Comparison of ENCODE assay signal across 1 cellular context in the genomic region with DNA sequence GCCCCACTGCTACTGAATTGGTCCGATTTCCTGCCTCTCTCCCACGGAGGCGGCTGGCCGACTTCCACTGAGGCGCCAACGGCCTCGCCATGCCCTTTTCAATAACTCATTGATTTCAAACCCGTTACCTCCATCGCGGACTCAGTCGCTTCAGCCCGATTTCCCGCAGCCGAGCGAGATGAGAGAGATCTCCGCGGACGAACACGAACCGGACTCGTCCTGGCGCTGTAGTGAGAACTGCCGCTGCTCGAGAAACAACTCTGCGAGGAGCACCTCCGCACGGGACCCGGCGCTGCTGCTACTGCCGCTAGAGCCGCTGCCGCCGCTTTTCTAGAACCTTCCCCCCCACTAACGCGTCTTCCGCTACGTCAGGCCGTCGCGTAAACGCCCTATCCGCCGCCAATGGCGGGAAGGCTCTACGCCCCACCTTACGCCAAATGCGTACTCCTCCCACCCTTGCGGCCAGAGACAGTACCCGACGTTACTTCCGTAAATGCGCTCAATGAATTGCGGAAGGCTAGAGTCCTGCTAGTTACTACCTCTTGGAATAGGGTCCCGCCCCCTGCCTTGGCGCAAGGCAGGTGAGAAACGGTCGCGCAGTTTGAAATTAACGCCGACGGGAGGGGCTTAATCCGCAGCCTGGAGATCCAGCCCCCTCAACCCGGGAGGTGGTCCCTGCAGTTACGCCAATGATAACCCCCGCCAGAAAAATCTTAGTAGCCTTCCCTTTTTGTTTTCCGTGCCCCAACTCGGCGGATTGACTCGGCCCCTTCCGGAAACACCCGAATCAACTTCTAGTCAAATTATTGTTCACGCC.
A peak's percentile ranks its signal among the peaks of the same experiment; 100 is the strongest.
TF ChIP-seq lines count a peak whose summit lies in the region.

A gene (minus strand): TSS at position 303 of the 817 bp plus-strand sequence. CDS start 169 bp downstream, at position 134.

TF ChIP-seq in WTC11, 78 proteins besides CTCF, POLR2A, EP300 and RAD21 (continued from another document):
- TF ChIP-seq ZNF219 (CRISPR knock-in tag; IDR thresholded peaks at IDR 0.05; ENCODE audit: borderline replicate concordance) (peak; percentile 65; the same call in 1 of the 2 replicates), PRRX2 (CRISPR knock-in tag; IDR thresholded peaks at IDR 0.05) (no peak), ETV6 (CRISPR knock-in tag; IDR thresholded peaks at IDR 0.05) (peak; percentile 64; the same call in 1 of the 2 replicates), SP1 (CRISPR knock-in tag; conservative IDR thresholded peaks at IDR 0.05) (peak; percentile 79), NR2C2 (CRISPR knock-in tag; IDR thresholded peaks at IDR 0.05) (no peak), ZNF416 (CRISPR knock-in tag; IDR thresholded peaks at IDR 0.05) (peak; percentile 69; the same call in 1 of the 2 replicates), KAT7 (CRISPR knock-in tag; IDR thresholded peaks at IDR 0.05; ENCODE audit: borderline replicate concordance) (0 out of 2 replicates have a peak, but pooled peaks have one; percentile 62), CBFB (CRISPR knock-in tag; IDR thresholded peaks at IDR 0.05; ENCODE audit: low read depth) (no peak), OVOL2 (CRISPR knock-in tag; IDR thresholded peaks at IDR 0.05; ENCODE audit: borderline replicate concordance) (peak; percentile 21; the same call in 1 of the 2 replicates), FOXP1 (CRISPR knock-in tag; IDR thresholded peaks at IDR 0.05; ENCODE audit: borderline replicate concordance) (peak; percentile 82; the same call in 1 of the 2 replicates), MYBL2 (CRISPR knock-in tag; IDR thresholded peaks at IDR 0.05) (peak; percentile 99), JAZF1 (CRISPR knock-in tag; IDR thresholded peaks at IDR 0.05) (no peak), CREM (CRISPR knock-in tag; IDR thresholded peaks at IDR 0.05) (peak; percentile 85), ATF1 (CRISPR knock-in tag; IDR thresholded peaks at IDR 0.05) (0 out of 2 replicates have a peak, but pooled peaks have one; percentile 47), IRF2 (CRISPR knock-in tag; IDR thresholded peaks at IDR 0.05; ENCODE audit: borderline replicate concordance, low read depth) (peak; percentile 30; the same call in 1 of the 2 replicates)
- TF ChIP-seq, protein P1, sequence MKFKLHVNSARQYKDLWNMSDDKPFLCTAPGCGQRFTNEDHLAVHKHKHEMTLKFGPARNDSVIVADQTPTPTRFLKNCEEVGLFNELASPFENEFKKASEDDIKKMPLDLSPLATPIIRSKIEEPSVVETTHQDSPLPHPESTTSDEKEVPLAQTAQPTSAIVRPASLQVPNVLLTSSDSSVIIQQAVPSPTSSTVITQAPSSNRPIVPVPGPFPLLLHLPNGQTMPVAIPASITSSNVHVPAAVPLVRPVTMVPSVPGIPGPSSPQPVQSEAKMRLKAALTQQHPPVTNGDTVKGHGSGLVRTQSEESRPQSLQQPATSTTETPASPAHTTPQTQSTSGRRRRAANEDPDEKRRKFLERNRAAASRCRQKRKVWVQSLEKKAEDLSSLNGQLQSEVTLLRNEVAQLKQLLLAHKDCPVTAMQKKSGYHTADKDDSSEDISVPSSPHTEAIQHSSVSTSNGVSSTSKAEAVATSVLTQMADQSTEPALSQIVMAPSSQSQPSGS (CRISPR knock-in tag; IDR thresholded peaks at IDR 0.05; ENCODE audit: borderline replicate concordance, low read depth) = no peak
- TF ChIP-seq, protein P2, sequence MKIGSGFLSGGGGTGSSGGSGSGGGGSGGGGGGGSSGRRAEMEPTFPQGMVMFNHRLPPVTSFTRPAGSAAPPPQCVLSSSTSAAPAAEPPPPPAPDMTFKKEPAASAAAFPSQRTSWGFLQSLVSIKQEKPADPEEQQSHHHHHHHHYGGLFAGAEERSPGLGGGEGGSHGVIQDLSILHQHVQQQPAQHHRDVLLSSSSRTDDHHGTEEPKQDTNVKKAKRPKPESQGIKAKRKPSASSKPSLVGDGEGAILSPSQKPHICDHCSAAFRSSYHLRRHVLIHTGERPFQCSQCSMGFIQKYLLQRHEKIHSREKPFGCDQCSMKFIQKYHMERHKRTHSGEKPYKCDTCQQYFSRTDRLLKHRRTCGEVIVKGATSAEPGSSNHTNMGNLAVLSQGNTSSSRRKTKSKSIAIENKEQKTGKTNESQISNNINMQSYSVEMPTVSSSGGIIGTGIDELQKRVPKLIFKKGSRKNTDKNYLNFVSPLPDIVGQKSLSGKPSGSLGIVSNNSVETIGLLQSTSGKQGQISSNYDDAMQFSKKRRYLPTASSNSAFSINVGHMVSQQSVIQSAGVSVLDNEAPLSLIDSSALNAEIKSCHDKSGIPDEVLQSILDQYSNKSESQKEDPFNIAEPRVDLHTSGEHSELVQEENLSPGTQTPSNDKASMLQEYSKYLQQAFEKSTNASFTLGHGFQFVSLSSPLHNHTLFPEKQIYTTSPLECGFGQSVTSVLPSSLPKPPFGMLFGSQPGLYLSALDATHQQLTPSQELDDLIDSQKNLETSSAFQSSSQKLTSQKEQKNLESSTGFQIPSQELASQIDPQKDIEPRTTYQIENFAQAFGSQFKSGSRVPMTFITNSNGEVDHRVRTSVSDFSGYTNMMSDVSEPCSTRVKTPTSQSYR (CRISPR knock-in tag; IDR thresholded peaks at IDR 0.05) = peak; percentile 53; the same call in 1 of the 2 replicates
- TF ChIP-seq, protein P3, sequence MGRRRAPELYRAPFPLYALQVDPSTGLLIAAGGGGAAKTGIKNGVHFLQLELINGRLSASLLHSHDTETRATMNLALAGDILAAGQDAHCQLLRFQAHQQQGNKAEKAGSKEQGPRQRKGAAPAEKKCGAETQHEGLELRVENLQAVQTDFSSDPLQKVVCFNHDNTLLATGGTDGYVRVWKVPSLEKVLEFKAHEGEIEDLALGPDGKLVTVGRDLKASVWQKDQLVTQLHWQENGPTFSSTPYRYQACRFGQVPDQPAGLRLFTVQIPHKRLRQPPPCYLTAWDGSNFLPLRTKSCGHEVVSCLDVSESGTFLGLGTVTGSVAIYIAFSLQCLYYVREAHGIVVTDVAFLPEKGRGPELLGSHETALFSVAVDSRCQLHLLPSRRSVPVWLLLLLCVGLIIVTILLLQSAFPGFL (CRISPR knock-in tag; IDR thresholded peaks at IDR 0.05; ENCODE audit: borderline replicate concordance) = peak; percentile 13; the same call in 1 of the 2 replicates
- TF ChIP-seq, protein P4, sequence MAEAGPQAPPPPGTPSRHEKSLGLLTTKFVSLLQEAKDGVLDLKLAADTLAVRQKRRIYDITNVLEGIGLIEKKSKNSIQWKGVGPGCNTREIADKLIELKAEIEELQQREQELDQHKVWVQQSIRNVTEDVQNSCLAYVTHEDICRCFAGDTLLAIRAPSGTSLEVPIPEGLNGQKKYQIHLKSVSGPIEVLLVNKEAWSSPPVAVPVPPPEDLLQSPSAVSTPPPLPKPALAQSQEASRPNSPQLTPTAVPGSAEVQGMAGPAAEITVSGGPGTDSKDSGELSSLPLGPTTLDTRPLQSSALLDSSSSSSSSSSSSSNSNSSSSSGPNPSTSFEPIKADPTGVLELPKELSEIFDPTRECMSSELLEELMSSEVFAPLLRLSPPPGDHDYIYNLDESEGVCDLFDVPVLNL (CRISPR knock-in tag; IDR thresholded peaks at IDR 0.05; ENCODE audit: borderline replicate concordance, low read depth) = peak; percentile 12; the same call in 1 of the 2 replicates
- TF ChIP-seq, protein P5, sequence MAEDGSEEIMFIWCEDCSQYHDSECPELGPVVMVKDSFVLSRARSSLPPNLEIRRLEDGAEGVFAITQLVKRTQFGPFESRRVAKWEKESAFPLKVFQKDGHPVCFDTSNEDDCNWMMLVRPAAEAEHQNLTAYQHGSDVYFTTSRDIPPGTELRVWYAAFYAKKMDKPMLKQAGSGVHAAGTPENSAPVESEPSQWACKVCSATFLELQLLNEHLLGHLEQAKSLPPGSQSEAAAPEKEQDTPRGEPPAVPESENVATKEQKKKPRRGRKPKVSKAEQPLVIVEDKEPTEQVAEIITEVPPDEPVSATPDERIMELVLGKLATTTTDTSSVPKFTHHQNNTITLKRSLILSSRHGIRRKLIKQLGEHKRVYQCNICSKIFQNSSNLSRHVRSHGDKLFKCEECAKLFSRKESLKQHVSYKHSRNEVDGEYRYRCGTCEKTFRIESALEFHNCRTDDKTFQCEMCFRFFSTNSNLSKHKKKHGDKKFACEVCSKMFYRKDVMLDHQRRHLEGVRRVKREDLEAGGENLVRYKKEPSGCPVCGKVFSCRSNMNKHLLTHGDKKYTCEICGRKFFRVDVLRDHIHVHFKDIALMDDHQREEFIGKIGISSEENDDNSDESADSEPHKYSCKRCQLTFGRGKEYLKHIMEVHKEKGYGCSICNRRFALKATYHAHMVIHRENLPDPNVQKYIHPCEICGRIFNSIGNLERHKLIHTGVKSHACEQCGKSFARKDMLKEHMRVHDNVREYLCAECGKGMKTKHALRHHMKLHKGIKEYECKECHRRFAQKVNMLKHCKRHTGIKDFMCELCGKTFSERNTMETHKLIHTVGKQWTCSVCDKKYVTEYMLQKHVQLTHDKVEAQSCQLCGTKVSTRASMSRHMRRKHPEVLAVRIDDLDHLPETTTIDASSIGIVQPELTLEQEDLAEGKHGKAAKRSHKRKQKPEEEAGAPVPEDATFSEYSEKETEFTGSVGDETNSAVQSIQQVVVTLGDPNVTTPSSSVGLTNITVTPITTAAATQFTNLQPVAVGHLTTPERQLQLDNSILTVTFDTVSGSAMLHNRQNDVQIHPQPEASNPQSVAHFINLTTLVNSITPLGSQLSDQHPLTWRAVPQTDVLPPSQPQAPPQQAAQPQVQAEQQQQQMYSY (CRISPR knock-in tag; IDR thresholded peaks at IDR 0.05) = 0 out of 2 replicates have a peak, but pooled peaks have one; percentile 26
- TF ChIP-seq, protein P6, sequence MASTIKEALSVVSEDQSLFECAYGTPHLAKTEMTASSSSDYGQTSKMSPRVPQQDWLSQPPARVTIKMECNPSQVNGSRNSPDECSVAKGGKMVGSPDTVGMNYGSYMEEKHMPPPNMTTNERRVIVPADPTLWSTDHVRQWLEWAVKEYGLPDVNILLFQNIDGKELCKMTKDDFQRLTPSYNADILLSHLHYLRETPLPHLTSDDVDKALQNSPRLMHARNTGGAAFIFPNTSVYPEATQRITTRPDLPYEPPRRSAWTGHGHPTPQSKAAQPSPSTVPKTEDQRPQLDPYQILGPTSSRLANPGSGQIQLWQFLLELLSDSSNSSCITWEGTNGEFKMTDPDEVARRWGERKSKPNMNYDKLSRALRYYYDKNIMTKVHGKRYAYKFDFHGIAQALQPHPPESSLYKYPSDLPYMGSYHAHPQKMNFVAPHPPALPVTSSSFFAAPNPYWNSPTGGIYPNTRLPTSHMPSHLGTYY (CRISPR knock-in tag; IDR thresholded peaks at IDR 0.05) = no peak; the same call in 1 of the 2 replicates
- TF ChIP-seq, protein P7, sequence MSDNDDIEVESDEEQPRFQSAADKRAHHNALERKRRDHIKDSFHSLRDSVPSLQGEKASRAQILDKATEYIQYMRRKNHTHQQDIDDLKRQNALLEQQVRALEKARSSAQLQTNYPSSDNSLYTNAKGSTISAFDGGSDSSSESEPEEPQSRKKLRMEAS (CRISPR knock-in tag; IDR thresholded peaks at IDR 0.05) = peak; percentile 50; the same call in 1 of the 2 replicates
TF ChIP-seq in WTC11: peak in this region for 30.
